23 cellular contexts compared by ENCODE assay signal in the genomic region with DNA sequence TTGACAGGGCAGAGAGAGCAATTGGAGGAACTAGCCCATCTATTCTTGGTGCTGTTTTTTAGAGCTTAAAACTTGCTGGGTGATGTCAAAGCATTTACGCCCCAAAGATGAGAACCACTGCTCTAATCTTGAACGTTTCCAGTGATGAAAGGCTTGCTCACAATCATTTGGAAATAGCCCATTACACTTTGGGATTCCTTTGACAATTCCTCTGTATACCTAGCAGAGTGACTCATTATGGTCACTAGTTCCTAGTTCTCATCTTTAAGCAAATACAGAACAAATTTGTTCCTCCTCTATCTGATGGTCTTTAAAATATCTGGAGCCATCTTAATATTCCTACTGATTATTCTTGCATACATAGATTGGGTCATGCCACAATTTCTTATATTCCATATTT.
DNase-seq lines count a peak whose midpoint lies in the region; FAIRE-seq and TF ChIP-seq lines count a peak whose summit lies in the region.
"Had no signal": no experiment of that assay in that cellular context is flagged by ENCODE, and none has a peak within 500 bp of the region (broad histone marks: within the 10 kb centered on the region; RNA-seq: fewer than 3 reads in every experiment).

No MANE protein-coding gene starts in this region.

- intact Hi-C loops in posterior vena cava (cut with DNase I): no loop called here

- no peaks in the 10 kb centered on the region for H3K27me3 ChIP-seq in mesendoderm (ENCODE audit: insufficient read depth, low read length, poor library complexity)
- H3K27me3 ChIP-seq: BLaER1 had no signal

- TF ChIP-seq POLR2A in H54 (IDR thresholded peaks at IDR 0.05; ENCODE audit: low read depth, low read length): no peak

- no peak overlapping the region for H2AK5ac ChIP-seq in mesendoderm (ENCODE audit: low read length)

- no peak overlapping the region for H3K23ac ChIP-seq in mesendoderm (ENCODE audit: low read length)

- no peak overlapping the region for H3K4me2 ChIP-seq in mesendoderm (ENCODE audit: low read length)
- H3K4me2 ChIP-seq: BLaER1 had no signal

- peak overlapping the region; percentile 31 for H3K27ac ChIP-seq in mesendoderm (ENCODE audit: low read depth, low read length)
- H3K27ac ChIP-seq: BLaER1 had no signal

- H2BK5ac ChIP-seq in mesendoderm (ENCODE audit: low read length): no peak overlapping the region

- TF ChIP-seq CTCF in epithelial cell of esophagus (IDR thresholded peaks at IDR 0.05; ENCODE audit: insufficient read depth, low read depth, low read length, missing control alignments) (no peak), GM13977 (IDR thresholded peaks at IDR 0.05; ENCODE audit: extremely low read depth, insufficient read depth, missing control alignments) (no peak)

- no peak for DNase-seq in H54 (ENCODE audit: insufficient read length, low spot score)
- peak; percentile 7 for DNase-seq in RCC 7860 (ENCODE audit: low spot score)
- peak; percentile 24 for DNase-seq in epithelial cell of esophagus (ENCODE audit: low read depth)
- DNase-seq in mesendoderm: no peak
- no peak for DNase-seq in anterior cingulate cortex (lab: John Stamatoyannopoulos, UW)
- DNase-seq in posterior vena cava (ENCODE audit: low spot score): no peak
- DNase-seq in GM13977 (ENCODE audit: low spot score): no peak
- DNase-seq: CD4-positive, CD25-positive, alpha-beta regulatory T cell; DMS153; DND-41; H7; Karpas-422; MV-4-11; NCI-H1105; NCI-H1436 treated with DMSO at 0.1 percent for 48 hours; NCI-H1930; NCI-H2107; NCI-H524; NCI-H774; SHP77 treated with DMSO at 0.1 percent for 48 hours had no signal

- H3K56ac ChIP-seq in mesendoderm (ENCODE audit: low read length): no peak overlapping the region

- H3K79me2 ChIP-seq in mesendoderm (ENCODE audit: control insufficient read depth, insufficient read depth, low read length): peaks cover 19% of the 10 kb centered on the region

- H3K18ac ChIP-seq in mesendoderm (ENCODE audit: low read length): no peak overlapping the region

- H4K8ac ChIP-seq in mesendoderm (ENCODE audit: low read depth, low read length): no peak overlapping the region

- H2BK15ac ChIP-seq in mesendoderm (replicated peaks; ENCODE audit: low read depth): no peak overlapping the region

- no peak overlapping the region for H3K9ac ChIP-seq in mesendoderm (ENCODE audit: low read length)
- H3K9ac ChIP-seq: BLaER1 had no signal

- H2BK120ac ChIP-seq in mesendoderm (ENCODE audit: low read depth, low read length): no peak overlapping the region

- peaks cover 14% of the 10 kb centered on the region for H3K79me1 ChIP-seq in mesendoderm (ENCODE audit: low read length)

- H3K4me3 ChIP-seq in epithelial cell of esophagus (ENCODE audit: low read length) (no peak overlapping the region), mesendoderm (ENCODE audit: low read length) (no peak overlapping the region)
- H3K4me3 ChIP-seq: BLaER1 had no signal

- no peak overlapping the region for H4K5ac ChIP-seq in mesendoderm (ENCODE audit: low read length)

- no CpG with 5 or more reads among the region's 2 CpGs for WGBS in mesendoderm (ENCODE audit: extremely low coverage, insufficient coverage, low lambda C conversion rate)

- FAIRE-seq in H54 (lab: Jason Lieb, UNC) (peak; percentile 48), RCC 7860 (lab: Jason Lieb, UNC) (peak; percentile 54)
- FAIRE-seq: GM12892, GM19239 had no signal

- in situ Hi-C loops in GM13977 (cut with MboI; ENCODE audit: low pct_unique_long_range_greater_than_20kb, low sequenced_read_pairs, unreplicated experiment): no loop called here

- H3K4me1 ChIP-seq in mesendoderm (ENCODE audit: control insufficient read depth, low read depth, low read length): peaks cover 3% of the 10 kb centered on the region
- H3K4me1 ChIP-seq: BLaER1 had no signal

- no peaks in the 10 kb centered on the region for H3K36me3 ChIP-seq in mesendoderm (ENCODE audit: control insufficient read depth, insufficient read depth, low read length)
- H3K36me3 ChIP-seq: BLaER1 had no signal

- no peak overlapping the region for H3K4ac ChIP-seq in mesendoderm (ENCODE audit: low read depth, low read length)

Comparison
In these comparisons a context has a peak if more than half of its experiments do, and no peak if none do; other contexts are left out.
1. DNase-seq: peak in RCC 7860 (single experiment) and epithelial cell of esophagus (single experiment); none in H54 (single experiment), mesendoderm (single experiment), anterior cingulate cortex (0 of 58), posterior vena cava (single experiment) and GM13977 (single experiment).